17 cellular contexts compared by ENCODE assay signal in the genomic region with DNA sequence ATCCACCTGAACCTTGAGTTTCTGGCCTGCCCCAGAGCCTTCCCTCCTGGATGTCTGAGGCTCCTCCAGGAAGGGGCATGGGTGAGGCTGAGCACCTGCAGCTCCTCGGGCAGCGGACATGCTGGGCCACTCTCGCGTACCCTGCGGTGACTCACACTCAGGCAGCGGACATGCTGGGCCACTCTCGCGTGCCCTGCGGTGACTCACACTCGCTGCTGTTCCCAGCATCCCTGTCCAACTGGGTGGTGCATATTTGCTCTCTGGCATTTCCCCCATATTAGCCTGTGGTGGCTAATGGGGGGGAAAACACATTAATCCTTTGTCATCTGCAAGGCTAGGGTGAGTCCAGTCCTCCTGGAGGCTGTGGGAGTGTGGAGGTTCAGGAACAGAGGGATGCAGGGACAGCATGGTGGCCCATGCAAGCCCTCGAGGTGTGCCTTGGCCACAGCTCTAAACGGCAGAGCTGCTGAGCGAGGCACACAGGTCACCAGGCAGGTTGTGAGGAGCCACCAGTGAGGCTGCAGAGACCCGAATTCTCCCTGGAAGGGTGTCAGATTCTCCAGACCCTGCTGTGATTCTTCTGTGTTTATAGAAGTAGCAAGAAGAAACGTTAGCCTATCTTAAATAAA.
DNase-seq lines count a peak whose midpoint lies in the region; ATAC-seq and TF ChIP-seq lines count a peak whose summit lies in the region.
"Had no signal": no experiment of that assay in that cellular context is flagged by ENCODE, and none has a peak within 500 bp of the region (broad histone marks: within the 10 kb centered on the region; RNA-seq: fewer than 3 reads in every experiment).

No MANE protein-coding gene starts in this region.

- DNase-seq in CD14-positive monocyte (ENCODE audit: low spot score): peak; percentile 28
- peak; percentile 53 for DNase-seq in M059J (ENCODE audit: low read depth)
- peak; percentile 1 for DNase-seq in brain microvascular endothelial cell
- DNase-seq in psoas muscle: peak; percentile 14 to 21
- DNase-seq in esophagus muscularis mucosa (ENCODE audit: extremely low spot score): no peak
- DNase-seq in stimulated activated CD4-positive, alpha-beta T cell treated with anti-CD3 and anti-CD28 coated beads, Interleukin-12 subunit alpha, Interleukin-12 subunit beta, amount 100 ng/mL, for 4 hours: no peak
- no peak for DNase-seq in T-helper 2 cell
- DNase-seq in NCI-H2171 treated with DMSO at 0.1 percent for 48 hours (lab: John Stamatoyannopoulos, UW): no peak
- DNase-seq: activated effector memory CD4-positive, alpha-beta T cell treated with anti-CD3 and anti-CD28 coated beads, Interleukin-2, amount 50 U/mL, for 16 hours; C1 segment of cervical spinal cord; colonic mucosa; H9; mammary epithelial cell; NCI-H2081 treated with DMSO at 0.1 percent for 48 hours; retina; stimulated activated CD4-positive, alpha-beta T cell treated with anti-CD3 and anti-CD28 coated beads, Interleukin-2, amount 100 ng/mL, for 24 hours had no signal

- in situ Hi-C loops in brain microvascular endothelial cell (cut with HindIII; ENCODE audit: low pct_ligation_motif_present, low sequenced_read_pairs): no loop called here

- no peak for ATAC-seq in psoas muscle

- H3K4me3 ChIP-seq in brain microvascular endothelial cell (ENCODE audit: low read depth, low read length) (no peak overlapping the region), psoas muscle (no peak overlapping the region), esophagus muscularis mucosa (no peak overlapping the region)
- H3K4me3 ChIP-seq: colonic mucosa had no signal

- H3K9me3 ChIP-seq in psoas muscle (no peaks in the 10 kb centered on the region), esophagus muscularis mucosa (no peaks in the 10 kb centered on the region)
- H3K9me3 ChIP-seq: colonic mucosa had no signal

- peaks cover 4 to 11% (median 8%) of the 10 kb centered on the region in 3 donors for H3K27me3 Mint-ChIP-seq in CD14-positive monocyte (ENCODE audit: low read depth in 3 of 3)

- no peak for TF ChIP-seq POLR2A in esophagus muscularis mucosa (IDR thresholded peaks at IDR 0.05; ENCODE audit: low read depth)

- H3K36me3 ChIP-seq in brain microvascular endothelial cell (replicated peaks): no peaks in the 10 kb centered on the region
- no peaks in the 10 kb centered on the region for H3K36me3 ChIP-seq in psoas muscle (ENCODE audit: insufficient read depth in 1 of 2, low read depth in 1 of 2)
- H3K36me3 ChIP-seq in esophagus muscularis mucosa: no peaks in the 10 kb centered on the region
- H3K36me3 ChIP-seq: colonic mucosa had no signal

- peaks cover 0 to 2% (median 0%) of the 10 kb centered on the region in 7 donors for H3K9me3 Mint-ChIP-seq in CD14-positive monocyte
- H3K9me3 Mint-ChIP-seq: nephron had no signal

- no peaks in the 10 kb centered on the region for H3K27me3 ChIP-seq in brain microvascular endothelial cell (replicated peaks)
- peaks cover 0 to 34% (median 2%) of the 10 kb centered on the region in 3 donors for H3K27me3 ChIP-seq in psoas muscle (ENCODE audit: insufficient read depth in 3 of 3, low read length in 2 of 3)
- peaks cover 0 to 57% (median 0%) of the 10 kb centered on the region in 4 donors for H3K27me3 ChIP-seq in esophagus muscularis mucosa
- H3K27me3 ChIP-seq: colonic mucosa had no signal

- 35 to 53% (median 46%) methylated on average over 15 of the region's 15 CpGs for WGBS in psoas muscle, 3 donors
- WGBS in esophagus muscularis mucosa: 51% methylated on average over 5 of the region's 15 CpGs

- intact Hi-C loops in CD14-positive monocyte (cut with micrococcal nuclease): no loop called here
- intact Hi-C loops in psoas muscle (cut with DNase I): loop anchor here in 1 of 2 donors (10.0 kb wide), 1 partner anchor 55 kb away; no protein-coding TSS in a partner anchor
- intact Hi-C loops in esophagus muscularis mucosa (cut with DNase I): no loop called here

- H3K4me1 ChIP-seq in psoas muscle (no peaks in the 10 kb centered on the region), esophagus muscularis mucosa (no peaks in the 10 kb centered on the region)
- H3K4me1 ChIP-seq: colonic mucosa had no signal

- TF ChIP-seq CTCF in CD14-positive monocyte (IDR thresholded peaks at IDR 0.05) (no peak), brain microvascular endothelial cell (IDR thresholded peaks at IDR 0.05; ENCODE audit: low read depth, low read length, missing control alignments) (no peak), psoas muscle (IDR thresholded peaks at IDR 0.05) (no peak), esophagus muscularis mucosa (IDR thresholded peaks at IDR 0.05) (no peak)

- H3K27ac Mint-ChIP-seq in CD14-positive monocyte: no peak overlapping the region
- H3K27ac Mint-ChIP-seq: H9, nephron had no signal

- H3K27ac ChIP-seq in brain microvascular endothelial cell (no peak overlapping the region), psoas muscle (no peak overlapping the region), esophagus muscularis mucosa (replicated peaks in 1 of 4) (no peak overlapping the region)
- H3K27ac ChIP-seq: colonic mucosa had no signal

- H3K4me1 Mint-ChIP-seq in CD14-positive monocyte: no peaks in the 10 kb centered on the region
- H3K4me1 Mint-ChIP-seq: nephron had no signal

- no peaks in the 10 kb centered on the region for H3K36me3 Mint-ChIP-seq in CD14-positive monocyte

- H3K4me3 Mint-ChIP-seq in CD14-positive monocyte: no peak overlapping the region
- H3K4me3 Mint-ChIP-seq: H9, nephron had no signal

- no peak for TF ChIP-seq EP300 in esophagus muscularis mucosa (IDR thresholded peaks at IDR 0.05)

Comparison
In these comparisons a context has a peak if more than half of its experiments do, and no peak if none do; other contexts are left out.
1. DNase-seq: peak in CD14-positive monocyte (single experiment), M059J (single experiment), brain microvascular endothelial cell (single experiment) and psoas muscle (2 of 2); none in esophagus muscularis mucosa (single experiment), stimulated activated CD4-positive, alpha-beta T cell treated with anti-CD3 and anti-CD28 coated beads, Interleukin-12 subunit alpha, Interleukin-12 subunit beta, amount 100 ng/mL, for 4 hours (single experiment), T-helper 2 cell (0 of 5) and NCI-H2171 treated with DMSO at 0.1 percent for 48 hours (single experiment).